10 cellular contexts compared by ENCODE assay signal in the genomic region with DNA sequence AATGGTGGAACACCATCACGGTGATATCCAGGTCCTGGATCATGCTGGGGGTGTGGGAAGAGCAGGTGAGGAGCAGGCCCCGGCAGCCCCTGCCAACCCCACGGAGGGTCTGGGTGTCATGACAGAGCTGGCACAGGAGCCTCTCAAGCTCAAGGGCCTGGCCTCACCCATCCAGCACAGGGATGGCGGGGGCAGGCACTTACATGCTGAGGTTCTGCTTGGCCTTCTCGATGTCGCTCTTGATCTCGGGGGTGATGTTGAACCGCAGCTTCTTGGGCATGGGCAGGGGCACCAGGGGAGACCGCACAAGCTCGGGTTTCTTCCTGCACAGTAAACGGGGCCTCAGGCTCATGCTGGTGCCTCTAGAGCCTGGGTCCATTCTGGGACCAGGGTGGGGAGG.
"Had no signal": no experiment of that assay in that cellular context is flagged by ENCODE, and none has a peak within 500 bp of the region (broad histone marks: within the 10 kb centered on the region; RNA-seq: fewer than 3 reads in every experiment).

No MANE protein-coding gene starts in this region.

- H2AFZ ChIP-seq: GM23338 had no signal

- H3K4me3 ChIP-seq: GM23338, K562 had no signal

- DNase-seq: H9, HCEC 1CT, HFFc6, IMR-90, KG1 had no signal

- H3K4me3 Mint-ChIP-seq: GM23338, H9, HFFc6 had no signal

- ATAC-seq: GM23338, K562 had no signal

- H3K27ac ChIP-seq: HL-60 had no signal

- H3K27ac Mint-ChIP-seq: GM23338, H9, HFFc6 had no signal

- H3K9me3 Mint-ChIP-seq: GM23338, H9, HFFc6 had no signal

- FAIRE-seq: H1, H54, K562 had no signal

- H3K4me2 ChIP-seq: GM23338 had no signal
